38 cellular contexts compared by ENCODE assay signal in genomic region chr5:171250738-171251137, GRCh38. TPM values are rescaled to one million over a fixed set of nuclear protein-coding genes. Genes with fewer than 3 reads are reported as not detected.
"Had no signal": no experiment of that assay in that cellular context is flagged by ENCODE, and none has a peak within 500 bp of the region (broad histone marks: within the 10 kb centered on the region; RNA-seq: fewer than 3 reads in every experiment).

No MANE protein-coding gene starts in this region.

- H3K4me3 ChIP-seq: MG63 had no signal

- H3K27me3 ChIP-seq: MG63 had no signal

- DNase-seq: Karpas-422, Kasumi-1, MG63, MM.1S, MV-4-11, NCI-H1048, NCI-H1092, NCI-H1092 treated with DMSO at 0.1 percent for 48 hours, NCI-H1105, NCI-H1105 treated with DMSO at 0.1 percent for 48 hours, NCI-H1417, NCI-H1417 treated with DMSO at 0.1 percent for 48 hours, NCI-H1436, NCI-H1436 treated with DMSO at 0.1 percent for 48 hours, NCI-H146, NCI-H1694, NCI-H1694 treated with DMSO at 0.1 percent for 48 hours, NCI-H187, NCI-H187 treated with DMSO at 0.1 percent for 48 hours, NCI-H1930, NCI-H2029, NCI-H2029 treated with DMSO at 0.1 percent for 48 hours, NCI-H2081, NCI-H2081 treated with DMSO at 0.1 percent for 48 hours, NCI-H2107, NCI-H2171, NCI-H2171 treated with DMSO at 0.1 percent for 48 hours, NCI-H2227 treated with DMSO at 0.1 percent for 48 hours, NCI-H226, NCI-H345, NCI-H446, NCI-H446 treated with DMSO at 0.1 percent for 48 hours, NCI-H510A, NCI-H510A treated with DMSO at 0.1 percent for 48 hours had no signal

RNA-seq across cellular contexts. Expression of gene TLX3, which starts 58.3 kb away (rescaled TPM):
- total RNA-seq: LHCN-M2, M059J, MCF 10A, NCI-H460 had no signal
